8 cellular contexts compared by ENCODE assay signal in genomic region chr15:99076555-99077308, GRCh38. TPM values are rescaled to one million over a fixed set of nuclear protein-coding genes. Genes with fewer than 3 reads are reported as not detected.
DNase-seq lines count a peak whose midpoint lies in the region; ATAC-seq and TF ChIP-seq lines count a peak whose summit lies in the region.

No MANE protein-coding gene starts in this region.

- H3K27me3 ChIP-seq in esophagus muscularis mucosa = no peaks in the 10 kb centered on the region
- no peaks in the 10 kb centered on the region for H3K27me3 ChIP-seq in thoracic aorta (replicated peaks; ENCODE audit: insufficient read depth)

- H3K27ac ChIP-seq in esophagus muscularis mucosa (replicated peaks in 1 of 4) = peak overlapping the region; percentile 69 to 74 (median 71)
- no peak overlapping the region for H3K27ac ChIP-seq in thoracic aorta

- 8% methylated on average over 10 of the region's 10 CpGs for WGBS in esophagus muscularis mucosa

- TF ChIP-seq CTCF in esophagus muscularis mucosa (IDR thresholded peaks at IDR 0.05) (peak; percentile 87 to 94 (median 88)), thoracic aorta (IDR thresholded peaks at IDR 0.05) (peak; percentile 89)

- DNase-seq in DMS114 treated with DMSO at 0.1 percent for 48 hours (lab: John Stamatoyannopoulos, UW; ENCODE audit: unreplicated experiment) (peak; percentile 84), NCI-H748 treated with DMSO at 0.1 percent for 48 hours (lab: John Stamatoyannopoulos, UW) (peak; percentile 66), esophagus muscularis mucosa (ENCODE audit: extremely low spot score) (no peak), myocyte (ENCODE audit: low read depth) (peak; percentile 86), thoracic aorta (ENCODE audit: low spot score) (no peak)
- DNase-seq in activated CD8-positive, alpha-beta memory T cell treated with anti-CD3 and anti-CD28 coated beads, Interleukin-2, amount 50 U/mL, for 48 hours = peak; percentile 59

- peaks cover 0 to 13% (median 7%) of the 10 kb centered on the region in 4 donors for H3K4me1 ChIP-seq in esophagus muscularis mucosa
- H3K4me1 ChIP-seq in thoracic aorta (ENCODE audit: control insufficient read depth in 1 of 2, low read depth in 2 of 2) = no peaks in the 10 kb centered on the region

- no peak for TF ChIP-seq EP300 in esophagus muscularis mucosa (IDR thresholded peaks at IDR 0.05)

- H3K36me3 ChIP-seq in esophagus muscularis mucosa (no peaks in the 10 kb centered on the region), thoracic aorta (no peaks in the 10 kb centered on the region)

- ATAC-seq in GM19468 (IDR thresholded peaks at IDR 0.05; ENCODE audit: extremely low read depth, unreplicated experiment) (peak; percentile 83), HG03571 (IDR thresholded peaks at IDR 0.05; ENCODE audit: unreplicated experiment) (peak; percentile 83), thoracic aorta (ENCODE audit: insufficient number of reproducible peaks, low FRiP score, low read depth) (peak; percentile 66)

- intact Hi-C loops in esophagus muscularis mucosa (cut with DNase I) = loop anchor here (5.0 kb wide), 5 partner anchors 219 to 629 kb away; partner anchors contain the start of gene IGF1R

- H3K9me3 ChIP-seq in esophagus muscularis mucosa = no peaks in the 10 kb centered on the region
- no peaks in the 10 kb centered on the region for H3K9me3 ChIP-seq in thoracic aorta

- no peak for TF ChIP-seq POLR2A in esophagus muscularis mucosa (IDR thresholded peaks at IDR 0.05; ENCODE audit: low read depth)

- H3K4me3 ChIP-seq in esophagus muscularis mucosa (peak overlapping the region; percentile 40 to 58 (median 47)), thoracic aorta (peak overlapping the region; percentile 63)

RNA-seq across cellular contexts. Expression of gene SYNM, which starts 28.1 kb away (rescaled TPM):
- total RNA-seq in esophagus muscularis mucosa (1,000 to 10,000 TPM; 1,866 to 2,563 (median 2,454) TPM), myocyte (4.0 and 12.0 TPM in 2 replicates), thoracic aorta (100 to 1,000 TPM in 1 of 2 donors, 10 to 100 TPM in 1; 60.9 to 102 TPM)
- 3.3 TPM for polyA plus RNA-seq in myocyte (2012)

Comparison
In these comparisons a context has a peak if more than half of its experiments do, and no peak if none do; other contexts are left out.
1. DNase-seq: peak in DMS114 treated with DMSO at 0.1 percent for 48 hours (single experiment), NCI-H748 treated with DMSO at 0.1 percent for 48 hours (single experiment), activated CD8-positive, alpha-beta memory T cell treated with anti-CD3 and anti-CD28 coated beads, Interleukin-2, amount 50 U/mL, for 48 hours (single experiment) and myocyte (single experiment); none in esophagus muscularis mucosa (single experiment) and thoracic aorta (single experiment).
2. H3K27ac ChIP-seq: peak in esophagus muscularis mucosa (4 of 4); none in thoracic aorta (0 of 2).
3. RNA of gene SYNM, which starts 28.1 kb away (total RNA-seq): 1,866 to 2,563 TPM in esophagus muscularis mucosa; 60.9 to 102 TPM in thoracic aorta and 4.0 to 12.0 TPM in myocyte; every median in the first group is over 10 times any median in the second.
4. Peak in every context shown above with its lines, with median percentiles within 50 percentile points of each other: ATAC-seq.